Comparison of ENCODE assay signal across 1 cellular context in the genomic region with DNA sequence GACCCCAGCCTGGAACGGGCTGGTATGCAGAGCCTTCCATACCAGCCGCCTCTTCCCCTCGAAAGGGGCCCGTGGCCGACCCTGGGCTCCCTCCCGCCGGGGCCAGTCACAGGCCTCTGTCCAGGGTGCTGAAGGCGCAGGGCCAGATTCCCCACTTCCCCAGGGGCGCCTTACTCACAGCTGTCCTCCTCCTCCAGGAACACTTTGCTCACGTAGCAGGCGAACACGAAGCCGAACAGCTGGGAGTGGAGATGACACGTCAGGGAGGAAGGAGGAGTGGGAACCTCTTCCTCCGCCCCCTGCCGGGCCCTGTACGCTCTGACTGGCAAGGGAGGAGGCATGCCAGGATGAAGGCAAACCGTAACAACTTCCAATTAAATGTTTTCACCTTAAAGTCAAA.
TF ChIP-seq lines count a peak whose summit lies in the region.

No MANE protein-coding gene starts in this region.

TF ChIP-seq in K562, 482 proteins besides CTCF, POLR2A, EP300 and RAD21 (continued from another document and continues in another):
- TF ChIP-seq, protein P1, sequence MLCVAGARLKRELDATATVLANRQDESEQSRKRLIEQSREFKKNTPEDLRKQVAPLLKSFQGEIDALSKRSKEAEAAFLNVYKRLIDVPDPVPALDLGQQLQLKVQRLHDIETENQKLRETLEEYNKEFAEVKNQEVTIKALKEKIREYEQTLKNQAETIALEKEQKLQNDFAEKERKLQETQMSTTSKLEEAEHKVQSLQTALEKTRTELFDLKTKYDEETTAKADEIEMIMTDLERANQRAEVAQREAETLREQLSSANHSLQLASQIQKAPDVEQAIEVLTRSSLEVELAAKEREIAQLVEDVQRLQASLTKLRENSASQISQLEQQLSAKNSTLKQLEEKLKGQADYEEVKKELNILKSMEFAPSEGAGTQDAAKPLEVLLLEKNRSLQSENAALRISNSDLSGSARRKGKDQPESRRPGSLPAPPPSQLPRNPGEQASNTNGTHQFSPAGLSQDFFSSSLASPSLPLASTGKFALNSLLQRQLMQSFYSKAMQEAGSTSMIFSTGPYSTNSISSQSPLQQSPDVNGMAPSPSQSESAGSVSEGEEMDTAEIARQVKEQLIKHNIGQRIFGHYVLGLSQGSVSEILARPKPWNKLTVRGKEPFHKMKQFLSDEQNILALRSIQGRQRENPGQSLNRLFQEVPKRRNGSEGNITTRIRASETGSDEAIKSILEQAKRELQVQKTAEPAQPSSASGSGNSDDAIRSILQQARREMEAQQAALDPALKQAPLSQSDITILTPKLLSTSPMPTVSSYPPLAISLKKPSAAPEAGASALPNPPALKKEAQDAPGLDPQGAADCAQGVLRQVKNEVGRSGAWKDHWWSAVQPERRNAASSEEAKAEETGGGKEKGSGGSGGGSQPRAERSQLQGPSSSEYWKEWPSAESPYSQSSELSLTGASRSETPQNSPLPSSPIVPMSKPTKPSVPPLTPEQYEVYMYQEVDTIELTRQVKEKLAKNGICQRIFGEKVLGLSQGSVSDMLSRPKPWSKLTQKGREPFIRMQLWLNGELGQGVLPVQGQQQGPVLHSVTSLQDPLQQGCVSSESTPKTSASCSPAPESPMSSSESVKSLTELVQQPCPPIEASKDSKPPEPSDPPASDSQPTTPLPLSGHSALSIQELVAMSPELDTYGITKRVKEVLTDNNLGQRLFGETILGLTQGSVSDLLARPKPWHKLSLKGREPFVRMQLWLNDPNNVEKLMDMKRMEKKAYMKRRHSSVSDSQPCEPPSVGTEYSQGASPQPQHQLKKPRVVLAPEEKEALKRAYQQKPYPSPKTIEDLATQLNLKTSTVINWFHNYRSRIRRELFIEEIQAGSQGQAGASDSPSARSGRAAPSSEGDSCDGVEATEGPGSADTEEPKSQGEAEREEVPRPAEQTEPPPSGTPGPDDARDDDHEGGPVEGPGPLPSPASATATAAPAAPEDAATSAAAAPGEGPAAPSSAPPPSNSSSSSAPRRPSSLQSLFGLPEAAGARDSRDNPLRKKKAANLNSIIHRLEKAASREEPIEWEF (CRISPR knock-in tag; IDR thresholded peaks at IDR 0.05) = no peak
- TF ChIP-seq, protein P2, sequence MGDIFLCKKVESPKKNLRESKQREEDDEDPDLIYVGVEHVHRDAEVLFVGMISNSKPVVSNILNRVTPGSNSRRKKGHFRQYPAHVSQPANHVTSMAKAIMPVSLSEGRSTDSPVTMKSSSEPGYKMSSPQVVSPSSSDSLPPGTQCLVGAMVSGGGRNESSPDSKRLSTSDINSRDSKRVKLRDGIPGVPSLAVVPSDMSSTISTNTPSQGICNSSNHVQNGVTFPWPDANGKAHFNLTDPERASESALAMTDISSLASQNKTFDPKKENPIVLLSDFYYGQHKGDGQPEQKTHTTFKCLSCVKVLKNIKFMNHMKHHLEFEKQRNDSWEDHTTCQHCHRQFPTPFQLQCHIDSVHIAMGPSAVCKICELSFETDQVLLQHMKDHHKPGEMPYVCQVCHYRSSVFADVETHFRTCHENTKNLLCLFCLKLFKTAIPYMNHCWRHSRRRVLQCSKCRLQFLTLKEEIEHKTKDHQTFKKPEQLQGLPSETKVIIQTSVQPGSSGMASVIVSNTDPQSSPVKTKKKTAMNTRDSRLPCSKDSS (IDR thresholded peaks at IDR 0.05; ENCODE audit: low read depth, partially characterized antibody) = no peak
- TF ChIP-seq ADNP (tag; IDR thresholded peaks at IDR 0.05) (no peak), MAZ (CRISPR knock-in tag; conservative IDR thresholded peaks at IDR 0.05 in 1 of 2, IDR thresholded peaks at IDR 0.05 in 1 of 2) (peak in 1 of 2 experiments; percentile 91; a peak in 2 of 4 replicates), SMAD3 (CRISPR knock-in tag; conservative IDR thresholded peaks at IDR 0.05) (no peak), KLF16 (IDR thresholded peaks at IDR 0.05) (no peak), NONO (IDR thresholded peaks at IDR 0.05; ENCODE audit: low read depth in 2 of 2, low read length in 1 of 2) (no peak), HMG20B (CRISPR knock-in tag; IDR thresholded peaks at IDR 0.05) (no peak), ZNF57 (CRISPR knock-in tag; IDR thresholded peaks at IDR 0.05) (no peak), DNMT1 (IDR thresholded peaks at IDR 0.05) (no peak), TAF1 (IDR thresholded peaks at IDR 0.05; ENCODE audit: control insufficient read depth, extremely low read depth, insufficient read depth, low read length, severe bottlenecking) (no peak), RBFOX2 (IDR thresholded peaks at IDR 0.05; ENCODE audit: low read depth, low read length) (no peak), KLF1 (tag; IDR thresholded peaks at IDR 0.05) (no peak), RBM25 (IDR thresholded peaks at IDR 0.05; ENCODE audit: low read depth, low read length, severe bottlenecking) (no peak), SP1 (CRISPR knock-in tag; IDR thresholded peaks at IDR 0.05) (peak; percentile 25; the same call in 1 of the 2 replicates), ZNF778 (CRISPR knock-in tag; IDR thresholded peaks at IDR 0.05) (no peak), KLF13 (tag; IDR thresholded peaks at IDR 0.05; ENCODE audit: borderline replicate concordance, low read depth) (no peak), CTBP1 (IDR thresholded peaks at IDR 0.05; ENCODE audit: borderline replicate concordance) (no peak), POLR2AphosphoS5 (IDR thresholded peaks at IDR 0.05; ENCODE audit: control insufficient read depth, insufficient read depth, low read depth, low read length) (no peak), MTA1 (IDR thresholded peaks at IDR 0.05; ENCODE audit: borderline replicate concordance) (no peak), RBBP5 (IDR thresholded peaks at IDR 0.05; ENCODE audit: borderline replicate concordance, insufficient read depth, low read length, poor library complexity, severe bottlenecking) (no peak), FOXP1 (CRISPR knock-in tag; IDR thresholded peaks at IDR 0.05) (no peak), KDM1A (IDR thresholded peaks at IDR 0.05) (0 out of 4 replicates have a peak, but pooled peaks have one; percentile 26), LARP7 (IDR thresholded peaks at IDR 0.05) (no peak), ZNF785 (CRISPR knock-in tag; IDR thresholded peaks at IDR 0.05) (no peak), NR2C1 (IDR thresholded peaks at IDR 0.05) (no peak), NR2C1 (tag; IDR thresholded peaks at IDR 0.05) (no peak), ZNF668 (CRISPR knock-in tag; IDR thresholded peaks at IDR 0.05) (no peak), SIN3A (IDR thresholded peaks at IDR 0.05; ENCODE audit: borderline replicate concordance in 2 of 2, control insufficient read depth in 1 of 2, low read depth in 2 of 2, low read length in 2 of 2) (peak; percentile 87 to 88; a peak in 3 of 4 replicates), NRF1 (conservative IDR thresholded peaks at IDR 0.05 in 1 of 2, IDR thresholded peaks at IDR 0.05 in 1 of 2) (no peak), MEF2D (tag; conservative IDR thresholded peaks at IDR 0.05; ENCODE audit: low read depth) (no peak), RFX1 (IDR thresholded peaks at IDR 0.05) (no peak), ZNF263 (CRISPR knock-in tag; IDR thresholded peaks at IDR 0.05; ENCODE audit: borderline replicate concordance) (peak; percentile 96), TFAM (CRISPR knock-in tag; conservative IDR thresholded peaks at IDR 0.05) (no peak), CREB1 (IDR thresholded peaks at IDR 0.05) (peak; percentile 29), CREB1 (CRISPR knock-in tag; IDR thresholded peaks at IDR 0.05) (peak; percentile 73), MCM2 (IDR thresholded peaks at IDR 0.05; ENCODE audit: low read depth) (no peak), ZNF146 (CRISPR knock-in tag; IDR thresholded peaks at IDR 0.05; ENCODE audit: unreplicated experiment) (no peak), BRD4 (IDR thresholded peaks at IDR 0.05) (no peak), NFXL1 (CRISPR knock-in tag; IDR thresholded peaks at IDR 0.05) (no peak), KDM5B (IDR thresholded peaks at IDR 0.05; ENCODE audit: insufficient replicate concordance, low read depth, low read length) (no peak), ZNF165 (CRISPR knock-in tag; IDR thresholded peaks at IDR 0.05; ENCODE audit: borderline replicate concordance) (no peak), ESRRB (CRISPR knock-in tag; IDR thresholded peaks at IDR 0.05; ENCODE audit: borderline replicate concordance) (no peak), DMBX1 (CRISPR knock-in tag; IDR thresholded peaks at IDR 0.05; ENCODE audit: borderline replicate concordance) (no peak), ZNF551 (CRISPR knock-in tag; IDR thresholded peaks at IDR 0.05) (no peak)
- TF ChIP-seq, protein P3, sequence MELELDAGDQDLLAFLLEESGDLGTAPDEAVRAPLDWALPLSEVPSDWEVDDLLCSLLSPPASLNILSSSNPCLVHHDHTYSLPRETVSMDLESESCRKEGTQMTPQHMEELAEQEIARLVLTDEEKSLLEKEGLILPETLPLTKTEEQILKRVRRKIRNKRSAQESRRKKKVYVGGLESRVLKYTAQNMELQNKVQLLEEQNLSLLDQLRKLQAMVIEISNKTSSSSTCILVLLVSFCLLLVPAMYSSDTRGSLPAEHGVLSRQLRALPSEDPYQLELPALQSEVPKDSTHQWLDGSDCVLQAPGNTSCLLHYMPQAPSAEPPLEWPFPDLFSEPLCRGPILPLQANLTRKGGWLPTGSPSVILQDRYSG (tag; conservative IDR thresholded peaks at IDR 0.05; ENCODE audit: low read depth) = no peak
- TF ChIP-seq, protein P4, sequence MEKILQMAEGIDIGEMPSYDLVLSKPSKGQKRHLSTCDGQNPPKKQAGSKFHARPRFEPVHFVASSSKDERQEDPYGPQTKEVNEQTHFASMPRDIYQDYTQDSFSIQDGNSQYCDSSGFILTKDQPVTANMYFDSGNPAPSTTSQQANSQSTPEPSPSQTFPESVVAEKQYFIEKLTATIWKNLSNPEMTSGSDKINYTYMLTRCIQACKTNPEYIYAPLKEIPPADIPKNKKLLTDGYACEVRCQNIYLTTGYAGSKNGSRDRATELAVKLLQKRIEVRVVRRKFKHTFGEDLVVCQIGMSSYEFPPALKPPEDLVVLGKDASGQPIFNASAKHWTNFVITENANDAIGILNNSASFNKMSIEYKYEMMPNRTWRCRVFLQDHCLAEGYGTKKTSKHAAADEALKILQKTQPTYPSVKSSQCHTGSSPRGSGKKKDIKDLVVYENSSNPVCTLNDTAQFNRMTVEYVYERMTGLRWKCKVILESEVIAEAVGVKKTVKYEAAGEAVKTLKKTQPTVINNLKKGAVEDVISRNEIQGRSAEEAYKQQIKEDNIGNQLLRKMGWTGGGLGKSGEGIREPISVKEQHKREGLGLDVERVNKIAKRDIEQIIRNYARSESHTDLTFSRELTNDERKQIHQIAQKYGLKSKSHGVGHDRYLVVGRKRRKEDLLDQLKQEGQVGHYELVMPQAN (IDR thresholded peaks at IDR 0.05; ENCODE audit: borderline replicate concordance) = peak; percentile 11; the same call in 1 of the 2 replicates
- TF ChIP-seq, protein P5, sequence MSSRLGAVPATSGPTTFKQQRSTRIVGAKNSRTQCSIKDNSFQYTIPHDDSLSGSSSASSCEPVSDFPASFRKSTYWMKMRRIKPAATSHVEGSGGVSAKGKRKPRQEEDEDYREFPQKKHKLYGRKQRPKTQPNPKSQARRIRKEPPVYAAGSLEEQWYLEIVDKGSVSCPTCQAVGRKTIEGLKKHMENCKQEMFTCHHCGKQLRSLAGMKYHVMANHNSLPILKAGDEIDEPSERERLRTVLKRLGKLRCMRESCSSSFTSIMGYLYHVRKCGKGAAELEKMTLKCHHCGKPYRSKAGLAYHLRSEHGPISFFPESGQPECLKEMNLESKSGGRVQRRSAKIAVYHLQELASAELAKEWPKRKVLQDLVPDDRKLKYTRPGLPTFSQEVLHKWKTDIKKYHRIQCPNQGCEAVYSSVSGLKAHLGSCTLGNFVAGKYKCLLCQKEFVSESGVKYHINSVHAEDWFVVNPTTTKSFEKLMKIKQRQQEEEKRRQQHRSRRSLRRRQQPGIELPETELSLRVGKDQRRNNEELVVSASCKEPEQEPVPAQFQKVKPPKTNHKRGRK (tag; IDR thresholded peaks at IDR 0.05) = no peak
- TF ChIP-seq, protein P6, sequence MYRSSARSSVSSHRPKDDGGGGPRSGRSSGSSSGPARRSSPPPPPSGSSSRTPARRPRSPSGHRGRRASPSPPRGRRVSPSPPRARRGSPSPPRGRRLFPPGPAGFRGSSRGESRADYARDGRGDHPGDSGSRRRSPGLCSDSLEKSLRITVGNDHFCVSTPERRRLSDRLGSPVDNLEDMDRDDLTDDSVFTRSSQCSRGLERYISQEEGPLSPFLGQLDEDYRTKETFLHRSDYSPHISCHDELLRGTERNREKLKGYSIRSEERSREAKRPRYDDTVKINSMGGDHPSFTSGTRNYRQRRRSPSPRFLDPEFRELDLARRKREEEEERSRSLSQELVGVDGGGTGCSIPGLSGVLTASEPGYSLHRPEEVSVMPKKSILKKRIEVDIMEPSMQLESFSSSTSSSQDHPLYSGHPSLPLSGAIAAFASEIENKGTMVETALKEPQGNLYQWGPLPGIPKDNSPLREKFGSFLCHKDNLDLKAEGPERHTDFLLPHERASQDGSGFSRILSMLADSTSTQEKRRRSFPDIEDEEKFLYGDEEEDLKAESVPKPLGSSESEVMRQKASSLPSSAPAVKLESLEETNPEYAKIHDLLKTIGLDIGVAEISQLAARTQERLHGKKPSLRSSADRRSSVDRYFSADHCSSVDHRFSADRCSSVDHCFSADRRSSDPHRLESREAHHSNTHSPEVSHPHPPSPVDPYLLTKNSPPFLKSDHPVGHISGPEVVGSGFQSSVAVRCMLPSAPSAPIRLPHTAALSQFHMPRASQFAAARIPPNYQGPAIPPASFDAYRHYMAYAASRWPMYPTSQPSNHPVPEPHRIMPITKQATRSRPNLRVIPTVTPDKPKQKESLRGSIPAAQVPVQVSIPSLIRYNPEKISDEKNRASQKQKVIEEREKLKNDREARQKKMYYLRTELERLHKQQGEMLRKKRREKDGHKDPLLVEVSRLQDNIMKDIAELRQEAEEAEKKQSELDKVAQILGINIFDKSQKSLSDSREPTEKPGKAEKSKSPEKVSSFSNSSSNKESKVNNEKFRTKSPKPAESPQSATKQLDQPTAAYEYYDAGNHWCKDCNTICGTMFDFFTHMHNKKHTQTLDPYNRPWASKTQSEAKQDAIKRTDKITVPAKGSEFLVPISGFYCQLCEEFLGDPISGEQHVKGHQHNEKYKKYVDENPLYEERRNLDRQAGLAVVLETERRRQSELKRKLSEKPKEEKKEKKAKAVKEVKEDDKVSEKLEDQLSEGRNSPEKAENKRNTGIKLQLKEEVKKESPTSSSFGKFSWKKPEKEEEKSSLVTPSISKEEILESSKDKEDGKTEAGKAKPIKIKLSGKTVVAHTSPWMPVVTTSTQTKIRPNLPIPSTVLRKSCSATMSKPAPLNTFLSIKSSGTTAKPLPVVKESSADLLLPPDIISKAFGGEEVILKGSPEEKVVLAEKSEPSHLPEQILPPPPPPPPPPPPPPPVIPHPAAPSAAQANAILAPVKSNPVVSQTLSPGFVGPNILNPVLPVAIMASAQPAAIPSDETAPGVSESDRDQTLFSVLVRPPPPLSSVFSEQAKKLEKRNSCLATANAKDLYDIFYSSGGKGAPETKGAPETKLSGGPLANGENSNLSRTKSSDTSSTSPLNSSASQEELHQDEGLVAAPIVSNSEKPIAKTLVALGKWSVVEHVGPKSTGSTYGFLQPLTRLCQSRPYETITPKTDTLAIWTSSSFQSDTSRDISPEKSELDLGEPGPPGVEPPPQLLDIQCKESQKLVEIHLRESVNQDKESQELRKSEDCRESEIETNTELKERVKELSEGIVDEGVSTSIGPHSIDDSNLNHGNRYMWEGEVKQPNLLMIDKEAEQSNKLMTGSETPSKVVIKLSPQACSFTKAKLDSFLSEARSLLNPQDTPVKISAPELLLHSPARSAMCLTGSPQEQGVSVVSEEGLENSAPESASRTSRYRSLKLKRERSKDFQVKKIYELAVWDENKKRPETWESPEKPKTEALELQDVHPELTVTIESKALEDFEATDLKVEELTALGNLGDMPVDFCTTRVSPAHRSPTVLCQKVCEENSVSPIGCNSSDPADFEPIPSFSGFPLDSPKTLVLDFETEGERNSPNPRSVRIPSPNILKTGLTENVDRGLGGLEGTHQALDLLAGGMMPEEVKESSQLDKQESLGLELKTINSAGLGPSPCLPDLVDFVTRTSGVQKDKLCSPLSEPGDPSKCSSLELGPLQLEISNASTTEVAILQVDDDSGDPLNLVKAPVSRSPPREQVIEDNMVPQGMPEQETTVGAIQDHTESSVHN (IDR thresholded peaks at IDR 0.05; ENCODE audit: borderline replicate concordance in 1 of 2, low read depth in 1 of 2) = no peak
